Comparison of ENCODE assay signal across 25 cellular contexts in the genomic region with DNA sequence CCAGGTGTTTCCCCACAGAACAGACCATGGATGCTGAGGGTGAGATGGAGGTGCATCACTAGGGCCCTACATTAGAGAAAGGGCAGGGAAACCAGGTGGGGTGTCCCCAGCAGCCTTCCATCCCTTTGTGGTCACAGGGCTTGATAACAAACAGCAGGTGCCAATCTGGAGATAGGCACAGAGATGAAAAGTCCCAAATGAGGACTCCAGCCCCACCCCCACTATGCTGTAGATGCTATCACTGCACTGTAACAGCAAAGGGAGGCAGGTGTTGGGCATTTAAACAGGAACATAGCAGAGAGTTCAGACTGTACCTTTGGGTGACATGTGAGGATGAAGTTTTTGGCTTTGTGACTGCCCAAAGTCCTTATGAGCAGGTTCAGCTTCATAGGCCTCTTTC.
"Had no signal": no experiment of that assay in that cellular context is flagged by ENCODE, and none has a peak within 500 bp of the region (broad histone marks: within the 10 kb centered on the region; RNA-seq: fewer than 3 reads in every experiment).

No MANE protein-coding gene starts in this region.

- DNase-seq: activated CD4-positive, alpha-beta memory T cell treated with anti-CD3 and anti-CD28 coated beads for 36 hours; activated CD4-positive, alpha-beta T cell treated with anti-CD3 and anti-CD28 coated beads, Interleukin-2, amount 50 U/mL, for 1 hour; activated CD8-positive, alpha-beta memory T cell treated with anti-CD3 and anti-CD28 coated beads, Interleukin-2, amount 50 U/mL, for 4 hours; activated effector memory CD4-positive, alpha-beta T cell treated with Interleukin-2 at 50 U/mL for 16 hours; activated naive CD4-positive, alpha-beta T cell treated with anti-CD3 and anti-CD28 coated beads, Interleukin-2, amount 10 ng/mL, durations not matched to agents 7 days and 5 days; activated naive CD8-positive, alpha-beta T cell treated with anti-CD3 and anti-CD28 coated beads for 36 hours; activated T-cell treated with anti-CD3 and anti-CD28 coated beads for 4 hours; activated T-cell treated with anti-CD3 and anti-CD28 coated beads, Interleukin-2, amount 50 U/mL, for 48 hours; amniotic stem cell; aorta; Kasumi-1; MM.1S; MV-4-11; NCI-H1092; NCI-H1436 treated with DMSO at 0.1 percent for 48 hours; NCI-H1694 treated with DMSO at 0.1 percent for 48 hours; NCI-H2029; NCI-H2171; NCI-H510A; NCI-H526; NCI-H748 treated with DMSO at 0.1 percent for 48 hours; PC-9; Right ventricle myocardium superior; T1000 had no signal

- H3K4me2 ChIP-seq: PC-9 had no signal

- H2AFZ ChIP-seq: PC-9 had no signal

- H3K27ac ChIP-seq: PC-9, SK-N-MC had no signal

- H3K4me3 ChIP-seq: PC-9, SK-N-MC had no signal
